Comparison of ENCODE assay signal across 15 cellular contexts in genomic region chr6:22447191-22447590, GRCh38.
DNase-seq lines count a peak whose midpoint lies in the region; ATAC-seq, FAIRE-seq and TF ChIP-seq lines count a peak whose summit lies in the region.
"Had no signal": no experiment of that assay in that cellular context is flagged by ENCODE, and none has a peak within 500 bp of the region (broad histone marks: within the 10 kb centered on the region; RNA-seq: fewer than 3 reads in every experiment).

No MANE protein-coding gene starts in this region.

- DNase-seq in COLO668 (lab: John Stamatoyannopoulos, UW; ENCODE audit: unreplicated experiment): peak; percentile 20
- peak; percentile 36 for DNase-seq in NCI-H524 treated with DMSO at 0.1 percent for 48 hours (lab: John Stamatoyannopoulos, UW)
- peak; percentile 80 for DNase-seq in endothelial cell of umbilical vein (ENCODE audit: low read depth, low spot score)
- DNase-seq in neural crest cell (ENCODE audit: low read depth, low spot score): no peak
- DNase-seq in urothelium cell line (ENCODE audit: low spot score): no peak
- no peak for DNase-seq in activated CD4-positive, alpha-beta T cell treated with anti-CD3 and anti-CD28 coated beads for 48 hours
- DNase-seq in CD8-positive, alpha-beta T cell: no peak
- DNase-seq in NOMO-1 treated with dmso at 0.1 percent for 144 hours (lab: John Stamatoyannopoulos, UW; ENCODE audit: unreplicated experiment): no peak
- DNase-seq: activated effector memory CD4-positive, alpha-beta T cell treated with anti-CD3 and anti-CD28 coated beads, Interleukin-2, amount 50 U/mL, for 16 hours; lower lobe of right lung; MG63; NCI-H345; stimulated activated naive B cell treated with anti-CD40 and anti-IgM and Interleukin-4, amounts not matched to agents 10 μg/mL and 1 μg/mL and 100 μg/mL, for 72 hours had no signal

- no peaks in the 10 kb centered on the region for H4K20me1 ChIP-seq in endothelial cell of umbilical vein (replicated peaks; ENCODE audit: control insufficient read depth, extremely low read depth, insufficient read depth, low read length)

- peak overlapping the region; percentile 85 for H3K27ac ChIP-seq in endothelial cell of umbilical vein (ENCODE audit: insufficient read depth, low read depth, low read length)
- no peak overlapping the region for H3K27ac ChIP-seq in CD8-positive, alpha-beta T cell (ENCODE audit: low read depth, low read length)
- H3K27ac ChIP-seq: lower lobe of right lung, neutrophil, skin epidermis had no signal

- no peaks in the 10 kb centered on the region for H3K27me3 ChIP-seq in endothelial cell of umbilical vein (ENCODE audit: control insufficient read depth in 2 of 2, insufficient read depth in 2 of 2, low read length in 2 of 2)
- no peaks in the 10 kb centered on the region for H3K27me3 ChIP-seq in CD8-positive, alpha-beta T cell (ENCODE audit: insufficient read depth, low read length)
- H3K27me3 ChIP-seq: MG63, neutrophil had no signal

- H3K27me3 Mint-ChIP-seq in neural crest cell (ENCODE audit: low read depth): no peaks in the 10 kb centered on the region
- no peaks in the 10 kb centered on the region for H3K27me3 Mint-ChIP-seq in CD8-positive, alpha-beta T cell (ENCODE audit: low read depth)
- H3K27me3 Mint-ChIP-seq: stimulated activated naive B cell treated with anti-CD40 and anti-IgM and Interleukin-4, amounts not matched to agents 10 μg/mL and 1 μg/mL and 100 μg/mL, for 72 hours had no signal

- H3K36me3 Mint-ChIP-seq in neural crest cell (ENCODE audit: low read depth): no peaks in the 10 kb centered on the region
- H3K36me3 Mint-ChIP-seq in CD8-positive, alpha-beta T cell: no peaks in the 10 kb centered on the region
- H3K36me3 Mint-ChIP-seq: stimulated activated naive B cell treated with anti-CD40 and anti-IgM and Interleukin-4, amounts not matched to agents 10 μg/mL and 1 μg/mL and 100 μg/mL, for 72 hours had no signal

- POLR2A ChIA-PET in endothelial cell of umbilical vein (lab: Charles Lee): interaction anchor here (2.7 kb wide), 1 partner anchor 853 kb away, joined by 6 read pairs; the partner anchor contains the start of gene SOX4
- POLR2A ChIA-PET in CD8-positive, alpha-beta T cell (lab: Charles Lee): no interaction called here

- no peaks in the 10 kb centered on the region for H3K36me3 ChIP-seq in endothelial cell of umbilical vein (ENCODE audit: control insufficient read depth in 2 of 2, extremely low read depth in 1 of 2, insufficient read depth in 2 of 2, low read length in 2 of 2)
- no peaks in the 10 kb centered on the region for H3K36me3 ChIP-seq in CD8-positive, alpha-beta T cell (ENCODE audit: insufficient read depth, low read length)
- H3K36me3 ChIP-seq: lower lobe of right lung, MG63, neutrophil had no signal

- dilution Hi-C loops in endothelial cell of umbilical vein (cut with MboI; ENCODE audit: extremely low pct_ligation_motif_present, low sequenced_read_pairs): no loop called here

- ATAC-seq in CD8-positive, alpha-beta T cell: no peak
- ATAC-seq: lower lobe of right lung; stimulated activated naive B cell treated with anti-CD40 and anti-IgM and Interleukin-4, amounts not matched to agents 10 μg/mL and 1 μg/mL and 100 μg/mL, for 72 hours had no signal

- H3K4me1 Mint-ChIP-seq in neural crest cell: peaks cover 36% of the 10 kb centered on the region
- no peaks in the 10 kb centered on the region for H3K4me1 Mint-ChIP-seq in CD8-positive, alpha-beta T cell (ENCODE audit: low read depth)
- H3K4me1 Mint-ChIP-seq: stimulated activated naive B cell treated with anti-CD40 and anti-IgM and Interleukin-4, amounts not matched to agents 10 μg/mL and 1 μg/mL and 100 μg/mL, for 72 hours had no signal

- H3K27ac Mint-ChIP-seq in neural crest cell (ENCODE audit: unreplicated experiment): peak overlapping the region; percentile 92
- H3K27ac Mint-ChIP-seq in CD8-positive, alpha-beta T cell: no peak overlapping the region
- H3K27ac Mint-ChIP-seq: stimulated activated naive B cell treated with anti-CD40 and anti-IgM and Interleukin-4, amounts not matched to agents 10 μg/mL and 1 μg/mL and 100 μg/mL, for 72 hours had no signal

- H3K4me2 ChIP-seq in endothelial cell of umbilical vein (ENCODE audit: insufficient read depth, low read length): no peak overlapping the region

- BruUV-seq in endothelial cell of umbilical vein (replicated peaks; lab: Mats Ljungman, UMichigan): TSS peak; percentile 28

- H3K9ac ChIP-seq in endothelial cell of umbilical vein (replicated peaks; ENCODE audit: extremely low read depth, insufficient read depth, low read length): peak overlapping the region; percentile 25

- peaks cover 49% of the 10 kb centered on the region for H3K4me1 ChIP-seq in endothelial cell of umbilical vein (ENCODE audit: control insufficient read depth, extremely low read depth, insufficient read depth, low read length)
- H3K4me1 ChIP-seq in CD8-positive, alpha-beta T cell (ENCODE audit: insufficient read depth, low read length): no peaks in the 10 kb centered on the region

- H3K4me3 ChIP-seq in endothelial cell of umbilical vein (replicated peaks in 1 of 3; ENCODE audit: insufficient read depth in 1 of 3, low read depth in 1 of 3, low read length in 3 of 3): no peak overlapping the region
- no peak overlapping the region for H3K4me3 ChIP-seq in CD8-positive, alpha-beta T cell (ENCODE audit: low read depth, low read length)
- H3K4me3 ChIP-seq: lower lobe of right lung, MG63, skin epidermis had no signal

- CTCF ChIA-PET in endothelial cell of umbilical vein (lab: Charles Lee): no interaction called here
- CTCF ChIA-PET in CD8-positive, alpha-beta T cell (lab: Charles Lee): no interaction called here

- no peaks in the 10 kb centered on the region for H3K79me2 ChIP-seq in endothelial cell of umbilical vein (ENCODE audit: control insufficient read depth, insufficient read depth, low read length)

- FAIRE-seq in endothelial cell of umbilical vein (lab: Jason Lieb, UNC) (no peak), urothelium cell line (lab: Jason Lieb, UNC) (no peak)

- H3K9me1 ChIP-seq in endothelial cell of umbilical vein (replicated peaks; ENCODE audit: control insufficient read depth, extremely low read depth, insufficient read depth, low read length): no peaks in the 10 kb centered on the region

- intact Hi-C loops in endothelial cell of umbilical vein (cut with micrococcal nuclease): loop anchor here (5.0 to 10.0 kb wide), 6 partner anchors 168 to 850 kb away; no protein-coding TSS in a partner anchor
- intact Hi-C loops in CD8-positive, alpha-beta T cell (cut with DNase I, micrococcal nuclease): no loop called here

- H3K9me3 Mint-ChIP-seq in neural crest cell: peaks cover 2% of the 10 kb centered on the region
- no peaks in the 10 kb centered on the region for H3K9me3 Mint-ChIP-seq in CD8-positive, alpha-beta T cell
- H3K9me3 Mint-ChIP-seq: stimulated activated naive B cell treated with anti-CD40 and anti-IgM and Interleukin-4, amounts not matched to agents 10 μg/mL and 1 μg/mL and 100 μg/mL, for 72 hours had no signal

- TF ChIP-seq CTCF in endothelial cell of umbilical vein (IDR thresholded peaks at IDR 0.05; ENCODE audit: extremely low read depth in 1 of 2, insufficient read depth in 1 of 2, low read depth in 1 of 2, low read length in 2 of 2) (no peak), neural crest cell (conservative IDR thresholded peaks at IDR 0.05) (no peak)
- no peak for TF ChIP-seq CTCF in CD8-positive, alpha-beta T cell (IDR thresholded peaks at IDR 0.05)

- peak overlapping the region; percentile 26 for H3K4me3 Mint-ChIP-seq in neural crest cell
- H3K4me3 Mint-ChIP-seq in CD8-positive, alpha-beta T cell: no peak overlapping the region
- H3K4me3 Mint-ChIP-seq: stimulated activated naive B cell treated with anti-CD40 and anti-IgM and Interleukin-4, amounts not matched to agents 10 μg/mL and 1 μg/mL and 100 μg/mL, for 72 hours had no signal

- no peak for TF ChIP-seq POLR2A in endothelial cell of umbilical vein (IDR thresholded peaks at IDR 0.05; ENCODE audit: low read depth, low read length)

- H3K9me3 ChIP-seq in endothelial cell of umbilical vein (replicated peaks; ENCODE audit: control insufficient read depth, insufficient read depth, low read length): no peaks in the 10 kb centered on the region
- H3K9me3 ChIP-seq in CD8-positive, alpha-beta T cell (ENCODE audit: low read length): no peaks in the 10 kb centered on the region
- H3K9me3 ChIP-seq: lower lobe of right lung, MG63, neutrophil had no signal

- H2AFZ ChIP-seq in endothelial cell of umbilical vein (ENCODE audit: low read depth, low read length): peak overlapping the region; percentile 51

TF ChIP-seq in endothelial cell of umbilical vein, 7 proteins besides CTCF, POLR2A, EP300 and RAD21:
- TF ChIP-seq, protein P1, sequence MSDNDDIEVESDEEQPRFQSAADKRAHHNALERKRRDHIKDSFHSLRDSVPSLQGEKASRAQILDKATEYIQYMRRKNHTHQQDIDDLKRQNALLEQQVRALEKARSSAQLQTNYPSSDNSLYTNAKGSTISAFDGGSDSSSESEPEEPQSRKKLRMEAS (IDR thresholded peaks at IDR 0.05; ENCODE audit: insufficient read depth, insufficient read length): no peak
- TF ChIP-seq GATA2 (IDR thresholded peaks at IDR 0.05; ENCODE audit: insufficient read depth, insufficient read length, low read depth, low read length): no peak
- TF ChIP-seq MYC (IDR thresholded peaks at IDR 0.05; ENCODE audit: low read depth, low read length): no peak
- TF ChIP-seq POLR2AphosphoS5 (IDR thresholded peaks at IDR 0.05; ENCODE audit: insufficient read depth, low read depth, low read length): no peak
- TF ChIP-seq FOS (IDR thresholded peaks at IDR 0.05; ENCODE audit: borderline replicate concordance, insufficient read depth, low read length): no peak
- TF ChIP-seq EZH2 (IDR thresholded peaks at IDR 0.05; ENCODE audit: borderline replicate concordance, low read depth, low read length, severe bottlenecking): no peak
- no peak for TF ChIP-seq JUN (IDR thresholded peaks at IDR 0.05; ENCODE audit: borderline replicate concordance, insufficient read depth, insufficient read length, low read depth)

Comparison
In these comparisons a context has a peak if more than half of its experiments do, and no peak if none do; other contexts are left out.
1. DNase-seq: peak in COLO668 (single experiment), NCI-H524 treated with DMSO at 0.1 percent for 48 hours (single experiment) and endothelial cell of umbilical vein (single experiment); none in neural crest cell (single experiment), urothelium cell line (single experiment), activated CD4-positive, alpha-beta T cell treated with anti-CD3 and anti-CD28 coated beads for 48 hours (single experiment), CD8-positive, alpha-beta T cell (0 of 7) and NOMO-1 treated with dmso at 0.1 percent for 144 hours (single experiment).